ENCODE assay signal across 13 cellular contexts in the genomic region with DNA sequence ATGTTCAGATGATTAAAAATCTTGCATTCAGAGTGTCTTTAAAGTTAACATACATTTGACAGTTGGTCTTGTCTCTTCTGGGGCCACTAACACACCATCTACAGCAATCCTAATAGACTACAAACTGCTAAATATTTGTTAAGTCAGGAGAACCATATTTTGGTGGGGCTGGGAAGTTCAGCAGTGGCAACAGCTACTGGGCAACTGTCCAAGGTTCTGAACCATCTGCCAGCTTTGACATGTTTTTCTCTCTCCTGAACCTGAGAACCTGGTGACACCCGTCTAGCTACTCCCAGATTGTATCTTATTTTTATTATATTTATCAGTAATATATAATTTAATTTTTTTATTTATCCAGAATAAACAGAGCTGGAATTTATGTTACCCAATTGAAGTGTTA.
DNase-seq lines count a peak whose midpoint lies in the region; ATAC-seq and TF ChIP-seq lines count a peak whose summit lies in the region.
"Had no signal": no experiment of that assay in that cellular context is flagged by ENCODE, and none has a peak within 500 bp of the region (broad histone marks: within the 10 kb centered on the region; RNA-seq: fewer than 3 reads in every experiment).

No MANE protein-coding gene starts in this region.

- no peaks in the 10 kb centered on the region for H3K27me3 Mint-ChIP-seq in GM23338 (ENCODE audit: insufficient read depth, low read depth, poor library complexity)
- H3K27me3 Mint-ChIP-seq: activated naive CD8-positive, alpha-beta T cell treated with anti-CD3 and anti-CD28 coated beads, Interleukin-2, amount 10 ng/mL, durations not matched to agents 7 days and 5 days; CD4-positive, alpha-beta T cell had no signal

- BruUV-seq in A673 (replicated peaks; lab: Mats Ljungman, UMichigan) = no TSS peak

- no peaks in the 10 kb centered on the region for H3F3A ChIP-seq in GM23338 (replicated peaks; ENCODE audit: low read depth)

- no peak overlapping the region for H3K27ac Mint-ChIP-seq in GM23338
- H3K27ac Mint-ChIP-seq: activated naive CD8-positive, alpha-beta T cell treated with anti-CD3 and anti-CD28 coated beads, Interleukin-2, amount 10 ng/mL, durations not matched to agents 7 days and 5 days; CD4-positive, alpha-beta T cell had no signal

- intact Hi-C loops in A673 (cut with micrococcal nuclease; ENCODE audit: unreplicated experiment) = loop anchor here (10.0 kb wide), 1 partner anchor 55 kb away; no protein-coding TSS in a partner anchor
- intact Hi-C loops in Right ventricle myocardium inferior (cut with DNase I) = no loop called here

- H3K27ac ChIP-seq in A673 (ENCODE audit: low read depth, low read length, poor library complexity, severe bottlenecking) (no peak overlapping the region), GM23338 (ENCODE audit: low read depth) (no peak overlapping the region)

- no peaks in the 10 kb centered on the region for H3K4me1 Mint-ChIP-seq in GM23338
- H3K4me1 Mint-ChIP-seq: activated naive CD8-positive, alpha-beta T cell treated with anti-CD3 and anti-CD28 coated beads, Interleukin-2, amount 10 ng/mL, durations not matched to agents 7 days and 5 days had no signal

- no peaks in the 10 kb centered on the region for H3K79me2 ChIP-seq in GM23338 (replicated peaks; ENCODE audit: insufficient read depth)

- H3K27me3 ChIP-seq in A673 (replicated peaks; ENCODE audit: insufficient read depth, low read depth, low read length, poor library complexity) (no peaks in the 10 kb centered on the region), GM23338 (ENCODE audit: insufficient read depth) (no peaks in the 10 kb centered on the region)

- CTCF ChIA-PET in A673 (lab: Charles Lee) = no interaction called here

- H3K4me2 ChIP-seq in GM23338 = no peak overlapping the region

- DNase-seq in A673 (ENCODE audit: low spot score) = peak; percentile 49
- peak; percentile 60 for DNase-seq in GM23338 (ENCODE audit: low spot score)
- peak; percentile 90 for DNase-seq in NCI-H2171 treated with DMSO at 0.1 percent for 48 hours (lab: John Stamatoyannopoulos, UW)
- peak; percentile 57 for DNase-seq in dermis blood vessel endothelial cell
- DNase-seq in stimulated activated naive CD4-positive, alpha-beta T cell treated with Interleukin-2 at 50 U/mL for 16 hours (lab: John Stamatoyannopoulos, UW) = no peak
- DNase-seq in Right ventricle myocardium inferior (ENCODE audit: missing footprints) = no peak
- DNase-seq: activated naive CD8-positive, alpha-beta T cell treated with anti-CD3 and anti-CD28 coated beads, Interleukin-2, amount 10 ng/mL, durations not matched to agents 7 days and 5 days; CD4-positive, alpha-beta T cell; NCI-H1048 had no signal

- ATAC-seq in GM23338 (no peak; the same call in 2 of the 3 replicates), GM21423 (IDR thresholded peaks at IDR 0.05; ENCODE audit: unreplicated experiment) (no peak), Right ventricle myocardium inferior (no peak), GM18498 (IDR thresholded peaks at IDR 0.05; ENCODE audit: unreplicated experiment) (no peak)
- ATAC-seq: esophagus mucosa had no signal

- POLR2A ChIA-PET in A673 (lab: Charles Lee; ENCODE audit: low non-redundant PET) = no interaction called here

- H3K9me3 Mint-ChIP-seq in GM23338 = no peaks in the 10 kb centered on the region
- H3K9me3 Mint-ChIP-seq: activated naive CD8-positive, alpha-beta T cell treated with anti-CD3 and anti-CD28 coated beads, Interleukin-2, amount 10 ng/mL, durations not matched to agents 7 days and 5 days; CD4-positive, alpha-beta T cell had no signal

- no peaks in the 10 kb centered on the region for H3K36me3 Mint-ChIP-seq in GM23338 (ENCODE audit: low read depth)
- H3K36me3 Mint-ChIP-seq: activated naive CD8-positive, alpha-beta T cell treated with anti-CD3 and anti-CD28 coated beads, Interleukin-2, amount 10 ng/mL, durations not matched to agents 7 days and 5 days had no signal

- TF ChIP-seq CTCF in A673 (conservative IDR thresholded peaks at IDR 0.05; ENCODE audit: low read depth, low read length) = no peak
- TF ChIP-seq CTCF in GM23338 (conservative IDR thresholded peaks at IDR 0.05; ENCODE audit: low read depth in 2 of 2) = no peak

- no peaks in the 10 kb centered on the region for H3K9me2 ChIP-seq in GM23338 (ENCODE audit: insufficient read depth)

- no peak overlapping the region for H3K4me3 ChIP-seq in A673 (ENCODE audit: low read depth, low read length, poor library complexity, severe bottlenecking)
- no peak overlapping the region for H3K4me3 ChIP-seq in GM23338
- H3K4me3 ChIP-seq: lung had no signal

- H4K20me1 ChIP-seq in GM23338 (replicated peaks; ENCODE audit: insufficient read depth) = no peaks in the 10 kb centered on the region

- no peaks in the 10 kb centered on the region for H3K9me3 ChIP-seq in A673 (ENCODE audit: low read depth, low read length, poor library complexity, severe bottlenecking)

- H2AFZ ChIP-seq in GM23338 = no peak overlapping the region

- no peaks in the 10 kb centered on the region for H3K36me3 ChIP-seq in A673 (ENCODE audit: insufficient read depth, low read length, poor library complexity, severe bottlenecking)
- no peaks in the 10 kb centered on the region for H3K36me3 ChIP-seq in GM23338 (ENCODE audit: insufficient read depth)

- H3K4me3 Mint-ChIP-seq in GM23338 = no peak overlapping the region
- H3K4me3 Mint-ChIP-seq: activated naive CD8-positive, alpha-beta T cell treated with anti-CD3 and anti-CD28 coated beads, Interleukin-2, amount 10 ng/mL, durations not matched to agents 7 days and 5 days; CD4-positive, alpha-beta T cell had no signal

- no peaks in the 10 kb centered on the region for H3K4me1 ChIP-seq in A673 (ENCODE audit: insufficient read depth, low read length, poor library complexity, severe bottlenecking)
- no peaks in the 10 kb centered on the region for H3K4me1 ChIP-seq in GM23338 (ENCODE audit: insufficient read depth)

TF ChIP-seq in GM23338, 12 proteins besides CTCF, POLR2A, EP300 and RAD21 (continues in another document):
- TF ChIP-seq, protein P1, sequence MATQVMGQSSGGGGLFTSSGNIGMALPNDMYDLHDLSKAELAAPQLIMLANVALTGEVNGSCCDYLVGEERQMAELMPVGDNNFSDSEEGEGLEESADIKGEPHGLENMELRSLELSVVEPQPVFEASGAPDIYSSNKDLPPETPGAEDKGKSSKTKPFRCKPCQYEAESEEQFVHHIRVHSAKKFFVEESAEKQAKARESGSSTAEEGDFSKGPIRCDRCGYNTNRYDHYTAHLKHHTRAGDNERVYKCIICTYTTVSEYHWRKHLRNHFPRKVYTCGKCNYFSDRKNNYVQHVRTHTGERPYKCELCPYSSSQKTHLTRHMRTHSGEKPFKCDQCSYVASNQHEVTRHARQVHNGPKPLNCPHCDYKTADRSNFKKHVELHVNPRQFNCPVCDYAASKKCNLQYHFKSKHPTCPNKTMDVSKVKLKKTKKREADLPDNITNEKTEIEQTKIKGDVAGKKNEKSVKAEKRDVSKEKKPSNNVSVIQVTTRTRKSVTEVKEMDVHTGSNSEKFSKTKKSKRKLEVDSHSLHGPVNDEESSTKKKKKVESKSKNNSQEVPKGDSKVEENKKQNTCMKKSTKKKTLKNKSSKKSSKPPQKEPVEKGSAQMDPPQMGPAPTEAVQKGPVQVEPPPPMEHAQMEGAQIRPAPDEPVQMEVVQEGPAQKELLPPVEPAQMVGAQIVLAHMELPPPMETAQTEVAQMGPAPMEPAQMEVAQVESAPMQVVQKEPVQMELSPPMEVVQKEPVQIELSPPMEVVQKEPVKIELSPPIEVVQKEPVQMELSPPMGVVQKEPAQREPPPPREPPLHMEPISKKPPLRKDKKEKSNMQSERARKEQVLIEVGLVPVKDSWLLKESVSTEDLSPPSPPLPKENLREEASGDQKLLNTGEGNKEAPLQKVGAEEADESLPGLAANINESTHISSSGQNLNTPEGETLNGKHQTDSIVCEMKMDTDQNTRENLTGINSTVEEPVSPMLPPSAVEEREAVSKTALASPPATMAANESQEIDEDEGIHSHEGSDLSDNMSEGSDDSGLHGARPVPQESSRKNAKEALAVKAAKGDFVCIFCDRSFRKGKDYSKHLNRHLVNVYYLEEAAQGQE (IDR thresholded peaks at IDR 0.05; ENCODE audit: unreplicated experiment) = peak; percentile 82
- TF ChIP-seq NANOG (IDR thresholded peaks at IDR 0.05; ENCODE audit: borderline replicate concordance) (no peak), EZH2phosphoT487 (IDR thresholded peaks at IDR 0.05; ENCODE audit: unreplicated experiment) (no peak)

Comparison
In these comparisons a context has a peak if more than half of its experiments do, and no peak if none do; other contexts are left out.
1. DNase-seq: peak in A673 (single experiment), GM23338 (single experiment), NCI-H2171 treated with DMSO at 0.1 percent for 48 hours (single experiment) and dermis blood vessel endothelial cell (single experiment); none in stimulated activated naive CD4-positive, alpha-beta T cell treated with Interleukin-2 at 50 U/mL for 16 hours (single experiment) and Right ventricle myocardium inferior (single experiment).